Comparison of ENCODE assay signal across 13 cellular contexts in the genomic region with DNA sequence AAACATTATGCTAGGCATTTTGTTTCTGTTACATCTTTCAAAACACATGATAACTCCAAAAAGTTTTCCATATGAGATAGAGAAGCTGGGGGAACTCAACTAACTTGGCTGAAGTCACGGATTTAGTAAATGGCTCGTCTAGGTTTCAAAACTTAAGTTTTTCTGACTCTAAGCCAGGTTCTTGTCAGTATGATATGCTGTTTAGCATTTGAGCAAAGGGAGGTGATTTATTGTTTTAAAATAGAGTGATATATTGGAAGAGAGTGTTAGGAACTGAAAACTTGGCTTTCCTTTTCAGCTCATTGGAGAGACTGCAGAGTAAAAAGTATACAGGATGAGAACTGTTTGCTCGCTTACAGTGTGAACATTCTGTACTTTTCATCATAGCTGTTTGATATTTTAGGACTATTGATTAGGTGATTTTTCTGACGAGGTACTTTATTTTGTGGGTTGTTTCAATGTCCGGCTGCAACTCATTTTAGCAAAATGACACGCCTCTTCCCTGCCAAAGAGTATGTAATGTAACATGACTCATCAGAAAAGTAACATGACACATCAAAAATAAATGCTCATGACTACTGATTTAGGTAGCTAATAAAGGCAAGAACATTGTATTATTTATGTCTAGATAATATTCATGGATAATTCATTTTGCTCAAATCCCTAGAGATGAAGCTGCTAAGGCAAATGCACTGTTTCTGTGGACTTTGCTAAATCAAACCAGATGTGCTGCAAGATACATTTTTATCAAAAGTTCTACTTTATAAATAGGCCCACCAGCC.
DNase-seq lines count a peak whose midpoint lies in the region; ATAC-seq and TF ChIP-seq lines count a peak whose summit lies in the region.
"Had no signal": no experiment of that assay in that cellular context is flagged by ENCODE, and none has a peak within 500 bp of the region (broad histone marks: within the 10 kb centered on the region; RNA-seq: fewer than 3 reads in every experiment).

No MANE protein-coding gene starts in this region.

- H3K36me3 ChIP-seq in body of pancreas (replicated peaks in 1 of 2; ENCODE audit: insufficient read depth in 1 of 2, low read depth in 2 of 2) (no peaks in the 10 kb centered on the region), left lung (no peaks in the 10 kb centered on the region)
- H3K36me3 ChIP-seq: BE2C had no signal

- H3K4me1 ChIP-seq in body of pancreas (no peaks in the 10 kb centered on the region), left lung (no peaks in the 10 kb centered on the region)

- ATAC-seq in body of pancreas (peak; percentile 24), HG02610 (IDR thresholded peaks at IDR 0.05; ENCODE audit: unreplicated experiment) (no peak), left lung (no peak)
- ATAC-seq: mucosa of descending colon had no signal

- TF ChIP-seq CTCF in body of pancreas (IDR thresholded peaks at IDR 0.05) (no peak), left lung (IDR thresholded peaks at IDR 0.05) (no peak)

- 38 to 47% methylated on average over 6 of the region's 6 CpGs for WGBS in body of pancreas, 2 donors

- no peak overlapping the region for H3K27ac ChIP-seq in body of pancreas
- H3K27ac ChIP-seq in left lung: no peak overlapping the region

- H3K4me3 ChIP-seq in body of pancreas (no peak overlapping the region), left lung (no peak overlapping the region)
- H3K4me3 ChIP-seq: mucosa of descending colon had no signal

- in situ Hi-C loops in ACHN (cut with HindIII; ENCODE audit: low pct_ligation_motif_present, low pct_unique_long_range_greater_than_20kb, low sequenced_read_pairs): no loop called here

- H3K9me3 ChIP-seq in body of pancreas (no peaks in the 10 kb centered on the region), left lung (peaks cover 0 to 6% of the 10 kb centered on the region in 2 donors)
- H3K9me3 ChIP-seq: BE2C, mucosa of descending colon had no signal

- no peak for TF ChIP-seq POLR2A in body of pancreas (IDR thresholded peaks at IDR 0.05)

- H3K27me3 ChIP-seq in body of pancreas (no peaks in the 10 kb centered on the region), left lung (no peaks in the 10 kb centered on the region)
- H3K27me3 ChIP-seq: BE2C had no signal

- DNase-seq in ACHN (peak; percentile 19), HS-5 (ENCODE audit: low read depth) (peak; percentile 78), body of pancreas (no peak), iris pigment epithelial cell (ENCODE audit: low read depth) (peak; percentile 85), left lung (no peak), NCI-H2081 treated with DMSO at 0.1 percent for 48 hours (lab: John Stamatoyannopoulos, UW) (no peak)
- DNase-seq in effector CD4-positive, alpha-beta T cell: no peak
- DNase-seq: BE2C, caudate nucleus, mucosa of descending colon, NCI-H2029 treated with DMSO at 0.1 percent for 48 hours, small intestine had no signal

- intact Hi-C loops in body of pancreas (cut with DNase I): no loop called here
- intact Hi-C loops in left lung (cut with DNase I): no loop called here

Comparison
In these comparisons a context has a peak if more than half of its experiments do, and no peak if none do; other contexts are left out.
1. DNase-seq: peak in ACHN (single experiment), HS-5 (single experiment) and iris pigment epithelial cell (single experiment); none in body of pancreas (0 of 4), left lung (0 of 2), effector CD4-positive, alpha-beta T cell (single experiment) and NCI-H2081 treated with DMSO at 0.1 percent for 48 hours (single experiment).